24 cellular contexts compared by ENCODE assay signal in genomic region chr1:76209648-76210047, GRCh38.
"Had no signal": no experiment of that assay in that cellular context is flagged by ENCODE, and none has a peak within 500 bp of the region (broad histone marks: within the 10 kb centered on the region; RNA-seq: fewer than 3 reads in every experiment).

No MANE protein-coding gene starts in this region.

- H3K27ac Mint-ChIP-seq: dendritic cell treated with granulocyte-macrophage colony-stimulating factor and Interleukin-4, amounts not matched to agents 40 ng/mL and 50 ng/mL, for 4 days; effector memory CD8-positive, alpha-beta T cell; endodermal cell; mesothelial cell of epicardium had no signal

- H3K9me3 ChIP-seq: esophagus squamous epithelium, gastrocnemius medialis, left lung, lower lobe of right lung, mucosa of descending colon had no signal

- H3K27me3 Mint-ChIP-seq: dendritic cell treated with granulocyte-macrophage colony-stimulating factor and Interleukin-4, amounts not matched to agents 40 ng/mL and 50 ng/mL, for 4 days; effector memory CD8-positive, alpha-beta T cell; naive B cell had no signal

- ATAC-seq: effector memory CD8-positive, alpha-beta T cell; esophagus mucosa; gastrocnemius medialis; heart right ventricle; left cardiac atrium; left lung; left ventricle myocardium superior; lower lobe of right lung; mucosa of descending colon had no signal

- H3K9me3 Mint-ChIP-seq: dendritic cell treated with granulocyte-macrophage colony-stimulating factor and Interleukin-4, amounts not matched to agents 40 ng/mL and 50 ng/mL, for 4 days; effector memory CD8-positive, alpha-beta T cell had no signal

- H3K4me1 Mint-ChIP-seq: endodermal cell, mesothelial cell of epicardium had no signal

- H3K27me3 ChIP-seq: esophagus squamous epithelium, gastrocnemius medialis, heart right ventricle, left lung had no signal

- H3K36me3 ChIP-seq: esophagus squamous epithelium, gastrocnemius medialis, heart right ventricle, left lung, lower lobe of right lung had no signal

- H3K4me1 ChIP-seq: esophagus squamous epithelium, gastrocnemius medialis, left lung, lower lobe of right lung had no signal

- H3K4me3 Mint-ChIP-seq: dendritic cell treated with granulocyte-macrophage colony-stimulating factor and Interleukin-4, amounts not matched to agents 40 ng/mL and 50 ng/mL, for 4 days; effector memory CD8-positive, alpha-beta T cell; endodermal cell; mesothelial cell of epicardium had no signal

- H3K4me3 ChIP-seq: esophagus squamous epithelium, gastrocnemius medialis, heart right ventricle, left lung, lower lobe of right lung, mucosa of descending colon had no signal

- DNase-seq: cortex of kidney; effector CD8-positive, alpha-beta T cell; effector memory CD8-positive, alpha-beta T cell; endodermal cell; erythroblast; esophagus squamous epithelium; foreskin fibroblast; foreskin melanocyte; gastrocnemius medialis; glutamatergic neuron; head of caudate nucleus; heart right ventricle; hippocampal formation; left cardiac atrium; left lung; left ventricle myocardium superior; lower lobe of right lung; mesenchymal stem cell; mucosa of descending colon; naive B cell had no signal

- H3K27ac ChIP-seq: epithelial cell of prostate, esophagus squamous epithelium, gastrocnemius medialis, heart right ventricle, left lung, lower lobe of right lung had no signal
